Comparison of ENCODE assay signal across 1 cellular context in the genomic region with DNA sequence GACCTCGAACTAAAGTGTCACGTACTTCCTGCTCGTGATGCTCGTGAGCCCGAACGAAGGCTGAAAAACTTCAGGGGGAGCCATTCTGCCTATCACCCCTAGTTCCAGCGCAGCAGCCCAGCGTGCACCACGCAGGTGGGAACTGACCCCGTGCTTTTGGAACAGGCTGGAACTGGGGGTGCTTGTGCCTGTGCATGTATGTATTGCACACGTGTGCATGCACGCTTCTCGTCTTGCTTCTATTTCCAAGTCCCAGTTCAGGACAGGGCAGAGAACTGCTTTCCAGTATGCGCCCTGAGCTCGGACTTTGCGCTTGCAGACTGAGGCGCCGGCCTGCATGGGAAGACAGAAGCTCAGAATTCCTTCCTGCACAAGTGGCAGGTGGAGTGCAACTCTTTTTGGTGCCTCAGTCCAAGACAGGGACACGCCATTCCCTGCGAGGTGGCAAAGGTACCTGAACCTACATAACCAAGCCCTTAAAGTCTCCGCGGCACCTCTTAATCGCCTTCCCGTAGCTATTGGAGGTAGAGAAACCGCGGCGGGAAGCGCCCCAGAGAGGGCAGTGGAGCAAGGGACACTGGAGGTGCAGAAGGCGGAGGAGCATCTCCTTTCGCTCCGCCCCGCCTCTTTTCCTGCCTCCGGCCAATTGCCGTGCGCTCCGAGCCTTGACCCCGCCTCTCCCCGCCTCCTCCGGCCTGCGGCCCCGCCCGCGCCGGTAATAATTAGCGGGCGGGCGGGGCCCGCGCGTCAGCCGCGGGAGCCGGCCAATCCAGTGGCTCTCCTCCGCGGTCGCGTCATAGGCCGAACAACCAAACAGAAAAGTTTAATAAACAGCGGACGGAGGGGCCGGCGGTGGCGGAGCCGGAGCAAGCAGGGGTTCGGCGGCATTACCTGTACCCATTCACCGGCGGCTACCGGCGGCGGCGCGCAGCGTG.
A peak's percentile ranks its signal among the peaks of the same experiment; 100 is the strongest.
TF ChIP-seq lines count a peak whose summit lies in the region.

A gene (plus strand): TSS at position 826 of the 935 bp plus-strand sequence. CDS start 60,669 bp downstream, outside the sequence.

TF ChIP-seq in K562, 482 proteins besides CTCF, POLR2A, EP300 and RAD21 (continued from another document and continues in another):
- TF ChIP-seq, protein P1, sequence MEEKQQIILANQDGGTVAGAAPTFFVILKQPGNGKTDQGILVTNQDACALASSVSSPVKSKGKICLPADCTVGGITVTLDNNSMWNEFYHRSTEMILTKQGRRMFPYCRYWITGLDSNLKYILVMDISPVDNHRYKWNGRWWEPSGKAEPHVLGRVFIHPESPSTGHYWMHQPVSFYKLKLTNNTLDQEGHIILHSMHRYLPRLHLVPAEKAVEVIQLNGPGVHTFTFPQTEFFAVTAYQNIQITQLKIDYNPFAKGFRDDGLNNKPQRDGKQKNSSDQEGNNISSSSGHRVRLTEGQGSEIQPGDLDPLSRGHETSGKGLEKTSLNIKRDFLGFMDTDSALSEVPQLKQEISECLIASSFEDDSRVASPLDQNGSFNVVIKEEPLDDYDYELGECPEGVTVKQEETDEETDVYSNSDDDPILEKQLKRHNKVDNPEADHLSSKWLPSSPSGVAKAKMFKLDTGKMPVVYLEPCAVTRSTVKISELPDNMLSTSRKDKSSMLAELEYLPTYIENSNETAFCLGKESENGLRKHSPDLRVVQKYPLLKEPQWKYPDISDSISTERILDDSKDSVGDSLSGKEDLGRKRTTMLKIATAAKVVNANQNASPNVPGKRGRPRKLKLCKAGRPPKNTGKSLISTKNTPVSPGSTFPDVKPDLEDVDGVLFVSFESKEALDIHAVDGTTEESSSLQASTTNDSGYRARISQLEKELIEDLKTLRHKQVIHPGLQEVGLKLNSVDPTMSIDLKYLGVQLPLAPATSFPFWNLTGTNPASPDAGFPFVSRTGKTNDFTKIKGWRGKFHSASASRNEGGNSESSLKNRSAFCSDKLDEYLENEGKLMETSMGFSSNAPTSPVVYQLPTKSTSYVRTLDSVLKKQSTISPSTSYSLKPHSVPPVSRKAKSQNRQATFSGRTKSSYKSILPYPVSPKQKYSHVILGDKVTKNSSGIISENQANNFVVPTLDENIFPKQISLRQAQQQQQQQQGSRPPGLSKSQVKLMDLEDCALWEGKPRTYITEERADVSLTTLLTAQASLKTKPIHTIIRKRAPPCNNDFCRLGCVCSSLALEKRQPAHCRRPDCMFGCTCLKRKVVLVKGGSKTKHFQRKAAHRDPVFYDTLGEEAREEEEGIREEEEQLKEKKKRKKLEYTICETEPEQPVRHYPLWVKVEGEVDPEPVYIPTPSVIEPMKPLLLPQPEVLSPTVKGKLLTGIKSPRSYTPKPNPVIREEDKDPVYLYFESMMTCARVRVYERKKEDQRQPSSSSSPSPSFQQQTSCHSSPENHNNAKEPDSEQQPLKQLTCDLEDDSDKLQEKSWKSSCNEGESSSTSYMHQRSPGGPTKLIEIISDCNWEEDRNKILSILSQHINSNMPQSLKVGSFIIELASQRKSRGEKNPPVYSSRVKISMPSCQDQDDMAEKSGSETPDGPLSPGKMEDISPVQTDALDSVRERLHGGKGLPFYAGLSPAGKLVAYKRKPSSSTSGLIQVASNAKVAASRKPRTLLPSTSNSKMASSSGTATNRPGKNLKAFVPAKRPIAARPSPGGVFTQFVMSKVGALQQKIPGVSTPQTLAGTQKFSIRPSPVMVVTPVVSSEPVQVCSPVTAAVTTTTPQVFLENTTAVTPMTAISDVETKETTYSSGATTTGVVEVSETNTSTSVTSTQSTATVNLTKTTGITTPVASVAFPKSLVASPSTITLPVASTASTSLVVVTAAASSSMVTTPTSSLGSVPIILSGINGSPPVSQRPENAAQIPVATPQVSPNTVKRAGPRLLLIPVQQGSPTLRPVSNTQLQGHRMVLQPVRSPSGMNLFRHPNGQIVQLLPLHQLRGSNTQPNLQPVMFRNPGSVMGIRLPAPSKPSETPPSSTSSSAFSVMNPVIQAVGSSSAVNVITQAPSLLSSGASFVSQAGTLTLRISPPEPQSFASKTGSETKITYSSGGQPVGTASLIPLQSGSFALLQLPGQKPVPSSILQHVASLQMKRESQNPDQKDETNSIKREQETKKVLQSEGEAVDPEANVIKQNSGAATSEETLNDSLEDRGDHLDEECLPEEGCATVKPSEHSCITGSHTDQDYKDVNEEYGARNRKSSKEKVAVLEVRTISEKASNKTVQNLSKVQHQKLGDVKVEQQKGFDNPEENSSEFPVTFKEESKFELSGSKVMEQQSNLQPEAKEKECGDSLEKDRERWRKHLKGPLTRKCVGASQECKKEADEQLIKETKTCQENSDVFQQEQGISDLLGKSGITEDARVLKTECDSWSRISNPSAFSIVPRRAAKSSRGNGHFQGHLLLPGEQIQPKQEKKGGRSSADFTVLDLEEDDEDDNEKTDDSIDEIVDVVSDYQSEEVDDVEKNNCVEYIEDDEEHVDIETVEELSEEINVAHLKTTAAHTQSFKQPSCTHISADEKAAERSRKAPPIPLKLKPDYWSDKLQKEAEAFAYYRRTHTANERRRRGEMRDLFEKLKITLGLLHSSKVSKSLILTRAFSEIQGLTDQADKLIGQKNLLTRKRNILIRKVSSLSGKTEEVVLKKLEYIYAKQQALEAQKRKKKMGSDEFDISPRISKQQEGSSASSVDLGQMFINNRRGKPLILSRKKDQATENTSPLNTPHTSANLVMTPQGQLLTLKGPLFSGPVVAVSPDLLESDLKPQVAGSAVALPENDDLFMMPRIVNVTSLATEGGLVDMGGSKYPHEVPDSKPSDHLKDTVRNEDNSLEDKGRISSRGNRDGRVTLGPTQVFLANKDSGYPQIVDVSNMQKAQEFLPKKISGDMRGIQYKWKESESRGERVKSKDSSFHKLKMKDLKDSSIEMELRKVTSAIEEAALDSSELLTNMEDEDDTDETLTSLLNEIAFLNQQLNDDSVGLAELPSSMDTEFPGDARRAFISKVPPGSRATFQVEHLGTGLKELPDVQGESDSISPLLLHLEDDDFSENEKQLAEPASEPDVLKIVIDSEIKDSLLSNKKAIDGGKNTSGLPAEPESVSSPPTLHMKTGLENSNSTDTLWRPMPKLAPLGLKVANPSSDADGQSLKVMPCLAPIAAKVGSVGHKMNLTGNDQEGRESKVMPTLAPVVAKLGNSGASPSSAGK (IDR thresholded peaks at IDR 0.05), result peak; percentile 79
- TF ChIP-seq, protein P2, sequence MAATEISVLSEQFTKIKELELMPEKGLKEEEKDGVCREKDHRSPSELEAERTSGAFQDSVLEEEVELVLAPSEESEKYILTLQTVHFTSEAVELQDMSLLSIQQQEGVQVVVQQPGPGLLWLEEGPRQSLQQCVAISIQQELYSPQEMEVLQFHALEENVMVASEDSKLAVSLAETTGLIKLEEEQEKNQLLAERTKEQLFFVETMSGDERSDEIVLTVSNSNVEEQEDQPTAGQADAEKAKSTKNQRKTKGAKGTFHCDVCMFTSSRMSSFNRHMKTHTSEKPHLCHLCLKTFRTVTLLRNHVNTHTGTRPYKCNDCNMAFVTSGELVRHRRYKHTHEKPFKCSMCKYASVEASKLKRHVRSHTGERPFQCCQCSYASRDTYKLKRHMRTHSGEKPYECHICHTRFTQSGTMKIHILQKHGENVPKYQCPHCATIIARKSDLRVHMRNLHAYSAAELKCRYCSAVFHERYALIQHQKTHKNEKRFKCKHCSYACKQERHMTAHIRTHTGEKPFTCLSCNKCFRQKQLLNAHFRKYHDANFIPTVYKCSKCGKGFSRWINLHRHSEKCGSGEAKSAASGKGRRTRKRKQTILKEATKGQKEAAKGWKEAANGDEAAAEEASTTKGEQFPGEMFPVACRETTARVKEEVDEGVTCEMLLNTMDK (IDR thresholded peaks at IDR 0.05; ENCODE audit: borderline replicate concordance, insufficient read depth, low read depth, low read length, poor library complexity, severe bottlenecking), result peak; percentile 9
- TF ChIP-seq ZBTB1 (CRISPR knock-in tag; IDR thresholded peaks at IDR 0.05; ENCODE audit: borderline replicate concordance, low read depth) (0 out of 2 replicates have a peak, but pooled peaks have one; percentile 8), FOXK1 (CRISPR knock-in tag; IDR thresholded peaks at IDR 0.05; ENCODE audit: borderline replicate concordance) (no peak), PYGO2 (tag; IDR thresholded peaks at IDR 0.05) (no peak), ZNF778 (CRISPR knock-in tag; IDR thresholded peaks at IDR 0.05) (no peak), U2AF1 (optimal IDR thresholded peaks at IDR 0.05; ENCODE audit: low read depth, low read length) (no peak), HDGF (IDR thresholded peaks at IDR 0.05) (0 out of 2 replicates have a peak, but pooled peaks have one; percentile 22), NFYB (IDR thresholded peaks at IDR 0.05; ENCODE audit: extremely low read depth, insufficient read length) (peak; percentile 35), XRCC3 (IDR thresholded peaks at IDR 0.05) (no peak), POU5F1 (IDR thresholded peaks at IDR 0.05; ENCODE audit: borderline replicate concordance, low read depth, low read length, partially characterized antibody) (no peak), TEAD4 (IDR thresholded peaks at IDR 0.05; ENCODE audit: low read length) (no peak), TEAD4 (CRISPR knock-in tag; IDR thresholded peaks at IDR 0.05; ENCODE audit: borderline replicate concordance) (no peak), NR2C1 (IDR thresholded peaks at IDR 0.05) (no peak), NR2C1 (tag; IDR thresholded peaks at IDR 0.05) (no peak), POLR3G (IDR thresholded peaks at IDR 0.05; ENCODE audit: extremely low read depth, insufficient read length, insufficient replicate concordance) (no peak), CBFA2T3 (IDR thresholded peaks at IDR 0.05) (no peak), FOXJ3 (CRISPR knock-in tag; IDR thresholded peaks at IDR 0.05) (no peak), DIDO1 (tag; IDR thresholded peaks at IDR 0.05; ENCODE audit: low read depth) (no peak), BHLHE40 (IDR thresholded peaks at IDR 0.05; ENCODE audit: low read length) (0 out of 2 replicates have a peak, but pooled peaks have one; percentile 8), ZBTB8A (IDR thresholded peaks at IDR 0.05; ENCODE audit: partially characterized antibody) (no peak), THRAP3 (IDR thresholded peaks at IDR 0.05; ENCODE audit: borderline replicate concordance) (no peak), SMAD1 (IDR thresholded peaks at IDR 0.05; ENCODE audit: low read depth, low read length, partially characterized antibody) (no peak), RCOR1 (IDR thresholded peaks at IDR 0.05; ENCODE audit: borderline replicate concordance in 1 of 2, low read depth in 2 of 2, low read length in 2 of 2) (peak in 1 of 2 experiments; percentile 75; a peak in 1 of 4 replicates), NR2F6 (CRISPR knock-in tag; IDR thresholded peaks at IDR 0.05) (no peak), CBFA2T2 (conservative IDR thresholded peaks at IDR 0.05) (no peak), ETV1 (tag; conservative IDR thresholded peaks at IDR 0.05; ENCODE audit: low read depth) (0 out of 2 replicates have a peak, but pooled peaks have one; percentile 6), SIRT6 (IDR thresholded peaks at IDR 0.05; ENCODE audit: low read depth, low read length) (no peak), LCOR (CRISPR knock-in tag; IDR thresholded peaks at IDR 0.05) (no peak), ZNF263 (CRISPR knock-in tag; IDR thresholded peaks at IDR 0.05; ENCODE audit: borderline replicate concordance) (no peak; the same call in 1 of the 2 replicates), PCBP1 (IDR thresholded peaks at IDR 0.05; ENCODE audit: low read depth, low read length, poor library complexity, severe bottlenecking) (no peak), BRF1 (IDR thresholded peaks at IDR 0.05; ENCODE audit: borderline replicate concordance, extremely low read depth, insufficient read length) (no peak)
- TF ChIP-seq, protein P3, sequence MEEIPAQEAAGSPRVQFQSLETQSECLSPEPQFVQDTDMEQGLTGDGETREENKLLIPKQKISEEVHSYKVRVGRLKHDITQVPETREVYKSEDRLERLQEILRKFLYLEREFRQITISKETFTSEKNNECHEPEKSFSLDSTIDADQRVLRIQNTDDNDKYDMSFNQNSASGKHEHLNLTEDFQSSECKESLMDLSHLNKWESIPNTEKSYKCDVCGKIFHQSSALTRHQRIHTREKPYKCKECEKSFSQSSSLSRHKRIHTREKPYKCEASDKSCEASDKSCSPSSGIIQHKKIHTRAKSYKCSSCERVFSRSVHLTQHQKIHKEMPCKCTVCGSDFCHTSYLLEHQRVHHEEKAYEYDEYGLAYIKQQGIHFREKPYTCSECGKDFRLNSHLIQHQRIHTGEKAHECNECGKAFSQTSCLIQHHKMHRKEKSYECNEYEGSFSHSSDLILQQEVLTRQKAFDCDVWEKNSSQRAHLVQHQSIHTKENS (CRISPR knock-in tag; IDR thresholded peaks at IDR 0.05), result no peak
- TF ChIP-seq, protein P4, sequence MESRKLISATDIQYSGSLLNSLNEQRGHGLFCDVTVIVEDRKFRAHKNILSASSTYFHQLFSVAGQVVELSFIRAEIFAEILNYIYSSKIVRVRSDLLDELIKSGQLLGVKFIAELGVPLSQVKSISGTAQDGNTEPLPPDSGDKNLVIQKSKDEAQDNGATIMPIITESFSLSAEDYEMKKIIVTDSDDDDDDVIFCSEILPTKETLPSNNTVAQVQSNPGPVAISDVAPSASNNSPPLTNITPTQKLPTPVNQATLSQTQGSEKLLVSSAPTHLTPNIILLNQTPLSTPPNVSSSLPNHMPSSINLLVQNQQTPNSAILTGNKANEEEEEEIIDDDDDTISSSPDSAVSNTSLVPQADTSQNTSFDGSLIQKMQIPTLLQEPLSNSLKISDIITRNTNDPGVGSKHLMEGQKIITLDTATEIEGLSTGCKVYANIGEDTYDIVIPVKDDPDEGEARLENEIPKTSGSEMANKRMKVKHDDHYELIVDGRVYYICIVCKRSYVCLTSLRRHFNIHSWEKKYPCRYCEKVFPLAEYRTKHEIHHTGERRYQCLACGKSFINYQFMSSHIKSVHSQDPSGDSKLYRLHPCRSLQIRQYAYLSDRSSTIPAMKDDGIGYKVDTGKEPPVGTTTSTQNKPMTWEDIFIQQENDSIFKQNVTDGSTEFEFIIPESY (CRISPR knock-in tag; IDR thresholded peaks at IDR 0.05), result no peak
- TF ChIP-seq, protein P5, sequence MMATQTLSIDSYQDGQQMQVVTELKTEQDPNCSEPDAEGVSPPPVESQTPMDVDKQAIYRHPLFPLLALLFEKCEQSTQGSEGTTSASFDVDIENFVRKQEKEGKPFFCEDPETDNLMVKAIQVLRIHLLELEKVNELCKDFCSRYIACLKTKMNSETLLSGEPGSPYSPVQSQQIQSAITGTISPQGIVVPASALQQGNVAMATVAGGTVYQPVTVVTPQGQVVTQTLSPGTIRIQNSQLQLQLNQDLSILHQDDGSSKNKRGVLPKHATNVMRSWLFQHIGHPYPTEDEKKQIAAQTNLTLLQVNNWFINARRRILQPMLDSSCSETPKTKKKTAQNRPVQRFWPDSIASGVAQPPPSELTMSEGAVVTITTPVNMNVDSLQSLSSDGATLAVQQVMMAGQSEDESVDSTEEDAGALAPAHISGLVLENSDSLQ (IDR thresholded peaks at IDR 0.05), result peak; percentile 22; the same call in 1 of the 2 replicates
